Comparison of ENCODE assay signal across 8 cellular contexts in the genomic region with DNA sequence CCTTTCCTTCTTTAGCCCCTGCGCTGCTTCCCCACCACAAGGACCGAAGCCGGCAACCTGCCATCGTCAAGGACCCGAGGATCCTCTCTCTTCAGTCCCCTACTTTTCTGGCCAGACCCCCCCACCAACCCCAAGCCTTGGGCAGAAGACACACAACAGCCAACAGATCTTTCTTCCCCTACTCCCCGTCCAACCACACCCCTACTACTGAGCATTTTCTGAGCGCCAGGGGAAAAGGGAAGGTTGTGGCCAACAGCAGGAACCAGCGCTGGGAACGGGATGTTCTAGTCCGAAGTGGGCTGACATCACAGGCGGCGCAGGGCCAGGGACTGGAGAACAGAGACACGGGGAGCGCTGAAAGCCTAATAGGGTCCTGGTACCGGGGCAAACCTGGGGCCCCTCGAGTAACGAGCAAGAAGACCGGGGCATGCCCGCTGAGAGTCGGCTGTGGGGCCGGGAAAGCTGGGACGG. TPM values are rescaled to one million over a fixed set of nuclear protein-coding genes. Genes with fewer than 3 reads are reported as not detected.
DNase-seq lines count a peak whose midpoint lies in the region; ATAC-seq and TF ChIP-seq lines count a peak whose summit lies in the region.

No MANE protein-coding gene starts in this region.

- peak; percentile 39 for DNase-seq in activated naive CD4-positive, alpha-beta T cell treated with Interleukin-2 at 50 U/mL for 16 hours
- no peak for DNase-seq in activated naive CD4-positive, alpha-beta T cell treated with anti-CD3 and anti-CD28 coated beads, Interleukin-2, amount 50 U/mL, for 16 hours
- peak; percentile 22 to 32 for DNase-seq in SJCRH30
- peak; percentile 50 for DNase-seq in effector CD8-positive, alpha-beta T cell (lab: John Stamatoyannopoulos, UW)
- peak; percentile 94 for DNase-seq in lower lobe of right lung

- intact Hi-C loops in lower lobe of right lung (cut with DNase I), result no loop called here

- peak overlapping the region; percentile 67 for H3K4me3 ChIP-seq in SJCRH30
- H3K4me3 ChIP-seq in lower lobe of right lung, result peak overlapping the region; percentile 73

- ATAC-seq in lower lobe of right lung, result peak; percentile 1 to 18
- ATAC-seq in HG02973 (IDR thresholded peaks at IDR 0.05; ENCODE audit: unreplicated experiment), result no peak
- no peak for ATAC-seq in HG02970 (IDR thresholded peaks at IDR 0.05; ENCODE audit: low FRiP score, unreplicated experiment)

- no peaks in the 10 kb centered on the region for H3K36me3 ChIP-seq in SJCRH30
- peaks cover 54% of the 10 kb centered on the region for H3K36me3 ChIP-seq in lower lobe of right lung

- H3K27ac ChIP-seq in SJCRH30, result peak overlapping the region; percentile 79
- H3K27ac ChIP-seq in lower lobe of right lung, result peak overlapping the region; percentile 99
- peak overlapping the region; percentile 99 for H3K27ac ChIP-seq in temporal lobe (ENCODE audit: low read depth, low read length)

- H3K4me1 ChIP-seq in SJCRH30, result peaks cover 24% of the 10 kb centered on the region
- peaks cover 51% of the 10 kb centered on the region for H3K4me1 ChIP-seq in lower lobe of right lung

- no peaks in the 10 kb centered on the region for H3K27me3 ChIP-seq in SJCRH30
- no peaks in the 10 kb centered on the region for H3K27me3 ChIP-seq in lower lobe of right lung (ENCODE audit: low read depth)

- H3K9me3 ChIP-seq in SJCRH30 (replicated peaks) (no peaks in the 10 kb centered on the region), lower lobe of right lung (no peaks in the 10 kb centered on the region)

- TF ChIP-seq CTCF in lower lobe of right lung (IDR thresholded peaks at IDR 0.05), result no peak

RNA-seq across cellular contexts. Expression of a gene that starts 0.5 kb away (rescaled TPM):
- 9.3 and 13.5 TPM in 2 replicates for total RNA-seq in SJCRH30 (2014; rRNA removed; shearing (Covaris generic))
- total RNA-seq in lower lobe of right lung, result 252 TPM
- 15.5 TPM for total RNA-seq in temporal lobe

RNA-seq across cellular contexts. Expression of a gene that starts 11.1 kb away (rescaled TPM):
- total RNA-seq in SJCRH30 (2014; rRNA removed; shearing (Covaris generic)), result 6.1 and 7.9 TPM in 2 replicates
- total RNA-seq in lower lobe of right lung, result 77.0 TPM
- 62.2 TPM for total RNA-seq in temporal lobe

RNA-seq across cellular contexts. Expression of a gene that starts 24.5 kb away (rescaled TPM):
- total RNA-seq in SJCRH30 (2014; rRNA removed; shearing (Covaris generic)), result 13.0 and 19.8 TPM in 2 replicates
- total RNA-seq in lower lobe of right lung, result 12.9 TPM
- 11.6 TPM for total RNA-seq in temporal lobe

RNA-seq across cellular contexts. Expression of a gene that starts 27.8 kb away (rescaled TPM):
- 0.79 and 0.91 TPM in 2 replicates for total RNA-seq in SJCRH30 (2014; rRNA removed; shearing (Covaris generic))
- total RNA-seq in lower lobe of right lung (0.21 TPM), temporal lobe (0.98 TPM)

RNA-seq across cellular contexts. Expression of a gene that starts 33.4 kb away (rescaled TPM):
- not detected in 2 replicates for total RNA-seq in SJCRH30 (2014; rRNA removed; shearing (Covaris generic))
- total RNA-seq in lower lobe of right lung (not detected), temporal lobe (0.74 TPM)

Comparison
In these comparisons a context has a peak if more than half of its experiments do, and no peak if none do; other contexts are left out.
1. ATAC-seq: peak in lower lobe of right lung (2 of 2); none in HG02973 (single experiment) and HG02970 (single experiment).
2. RNA of a gene that starts 0.5 kb away (total RNA-seq): 252 TPM in lower lobe of right lung (single experiment); 15.5 TPM in temporal lobe (single experiment) and 9.3 to 13.5 TPM in SJCRH30; every median in the first group is over 10 times any median in the second.
3. Peak in every context shown above with its lines, with median percentiles within 50 percentile points of each other: H3K27ac ChIP-seq.